In genomic region chr2:124815386-124815785, GRCh38 we compare ENCODE assay signal across 19 cellular contexts.
"Had no signal": no experiment of that assay in that cellular context is flagged by ENCODE, and none has a peak within 500 bp of the region (broad histone marks: within the 10 kb centered on the region; RNA-seq: fewer than 3 reads in every experiment).

No MANE protein-coding gene starts in this region.

- H3K36me3 ChIP-seq: WERI-Rb-1 had no signal

- H3K27ac Mint-ChIP-seq: activated CD8-positive, alpha-beta memory T cell treated with anti-CD3 and anti-CD28 coated beads, Interleukin-2, amount 10 ng/mL, durations not matched to agents 7 days and 5 days; activated naive CD4-positive, alpha-beta T cell treated with anti-CD3 and anti-CD28 coated beads, Interleukin-2, amount 50 U/mL, for 72 hours; activated T-cell treated with anti-CD3 and anti-CD28 coated beads, Interleukin-2, amount 50 U/mL, for 24 hours had no signal

- H3K4me3 Mint-ChIP-seq: activated CD8-positive, alpha-beta memory T cell treated with anti-CD3 and anti-CD28 coated beads, Interleukin-2, amount 10 ng/mL, durations not matched to agents 7 days and 5 days; activated T-cell treated with anti-CD3 and anti-CD28 coated beads, Interleukin-2, amount 50 U/mL, for 24 hours had no signal

- ATAC-seq: activated CD4-positive, CD25-positive, alpha-beta regulatory T cell treated with anti-CD3 and anti-CD28 coated beads, Interleukin-2, amount 50 U/mL, for 24 hours; activated CD8-positive, alpha-beta memory T cell treated with anti-CD3 and anti-CD28 coated beads, Interleukin-2, amount 10 ng/mL, durations not matched to agents 7 days and 5 days; activated naive CD4-positive, alpha-beta T cell treated with anti-CD3 and anti-CD28 coated beads, Interleukin-2, amount 50 U/mL, for 72 hours had no signal

- H3K27me3 Mint-ChIP-seq: activated CD8-positive, alpha-beta memory T cell treated with anti-CD3 and anti-CD28 coated beads, Interleukin-2, amount 10 ng/mL, durations not matched to agents 7 days and 5 days; activated T-cell treated with anti-CD3 and anti-CD28 coated beads, Interleukin-2, amount 50 U/mL, for 24 hours had no signal

- H3K4me2 ChIP-seq: KMS-11 had no signal

- H3K4me1 Mint-ChIP-seq: activated CD8-positive, alpha-beta memory T cell treated with anti-CD3 and anti-CD28 coated beads, Interleukin-2, amount 10 ng/mL, durations not matched to agents 7 days and 5 days had no signal

- DNase-seq: activated CD4-positive, alpha-beta T cell treated with anti-CD3 and anti-CD28 coated beads for 48 hours; activated CD4-positive, alpha-beta T cell treated with anti-CD3 and anti-CD28 coated beads, Interleukin-2, amount 50 U/mL, for 48 hours; activated CD8-positive, alpha-beta memory T cell treated with anti-CD3 and anti-CD28 coated beads, Interleukin-2, amount 10 ng/mL, durations not matched to agents 7 days and 5 days; activated effector memory CD4-positive, alpha-beta T cell treated with anti-CD3 and anti-CD28 coated beads, Interleukin-2, amount 50 U/mL, for 16 hours; activated naive CD4-positive, alpha-beta T cell treated with Interleukin-2 at 50 U/mL for 16 hours; activated T-cell treated with anti-CD3 and anti-CD28 coated beads, Interleukin-2, amount 50 U/mL, for 24 hours; caudate nucleus; NCI-H1092 treated with DMSO at 0.1 percent for 48 hours; NCI-H1417 treated with DMSO at 0.1 percent for 48 hours; NCI-H1694 treated with DMSO at 0.1 percent for 48 hours; NCI-H2029 treated with DMSO at 0.1 percent for 48 hours; NCI-H446; NCI-H524; SIG-M5; T-helper 1 cell; WERI-Rb-1 had no signal

- H3K36me3 Mint-ChIP-seq: activated CD8-positive, alpha-beta memory T cell treated with anti-CD3 and anti-CD28 coated beads, Interleukin-2, amount 10 ng/mL, durations not matched to agents 7 days and 5 days; activated naive CD4-positive, alpha-beta T cell treated with anti-CD3 and anti-CD28 coated beads, Interleukin-2, amount 50 U/mL, for 72 hours had no signal

- H3K27ac ChIP-seq: KMS-11, WERI-Rb-1 had no signal

- H3K9ac ChIP-seq: KMS-11 had no signal
